In the genomic region with DNA sequence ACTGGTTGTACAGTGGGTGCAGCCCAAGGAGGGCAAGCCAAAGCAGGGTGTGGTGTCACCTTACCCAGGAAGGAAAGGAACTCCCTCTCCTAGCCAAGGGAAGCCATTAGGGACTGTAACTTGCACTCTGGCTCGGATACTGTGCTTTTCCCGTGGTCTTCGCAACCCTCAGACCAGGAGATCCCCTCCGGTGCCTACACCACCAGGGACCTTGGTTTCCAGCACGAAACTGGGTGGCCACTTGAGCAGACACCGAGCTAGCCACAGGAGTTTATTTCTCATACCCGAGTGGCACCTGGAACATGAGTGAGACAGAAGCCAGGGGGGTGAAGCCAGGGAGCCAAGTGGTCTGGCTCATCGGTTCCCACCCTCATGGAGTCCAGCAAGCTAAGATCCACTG, we compare ENCODE assay signal across 35 cellular contexts.
"Had no signal": no experiment of that assay in that cellular context is flagged by ENCODE, and none has a peak within 500 bp of the region (broad histone marks: within the 10 kb centered on the region; RNA-seq: fewer than 3 reads in every experiment).

No MANE protein-coding gene starts in this region.

- H3K9me3 ChIP-seq: MG63 had no signal

- H3K36me3 ChIP-seq: MG63 had no signal

- DNase-seq: Karpas-422, Kasumi-1, MG63, MM.1S, MV-4-11, NCI-H1048, NCI-H1092, NCI-H1092 treated with DMSO at 0.1 percent for 48 hours, NCI-H1105, NCI-H1105 treated with DMSO at 0.1 percent for 48 hours, NCI-H1417, NCI-H1417 treated with DMSO at 0.1 percent for 48 hours, NCI-H1436, NCI-H1436 treated with DMSO at 0.1 percent for 48 hours, NCI-H146, NCI-H1694, NCI-H1694 treated with DMSO at 0.1 percent for 48 hours, NCI-H187, NCI-H187 treated with DMSO at 0.1 percent for 48 hours, NCI-H1930, NCI-H2029, NCI-H2029 treated with DMSO at 0.1 percent for 48 hours, NCI-H2081, NCI-H2081 treated with DMSO at 0.1 percent for 48 hours, NCI-H2107, NCI-H2171, NCI-H2171 treated with DMSO at 0.1 percent for 48 hours, NCI-H2227 treated with DMSO at 0.1 percent for 48 hours, NCI-H226, NCI-H345, NCI-H446, NCI-H446 treated with DMSO at 0.1 percent for 48 hours, NCI-H510A, NCI-H510A treated with DMSO at 0.1 percent for 48 hours, NCI-H524 had no signal

- H3K27me3 ChIP-seq: MG63 had no signal

- H3K4me3 ChIP-seq: MG63 had no signal
